30 cellular contexts compared by ENCODE assay signal in the genomic region with DNA sequence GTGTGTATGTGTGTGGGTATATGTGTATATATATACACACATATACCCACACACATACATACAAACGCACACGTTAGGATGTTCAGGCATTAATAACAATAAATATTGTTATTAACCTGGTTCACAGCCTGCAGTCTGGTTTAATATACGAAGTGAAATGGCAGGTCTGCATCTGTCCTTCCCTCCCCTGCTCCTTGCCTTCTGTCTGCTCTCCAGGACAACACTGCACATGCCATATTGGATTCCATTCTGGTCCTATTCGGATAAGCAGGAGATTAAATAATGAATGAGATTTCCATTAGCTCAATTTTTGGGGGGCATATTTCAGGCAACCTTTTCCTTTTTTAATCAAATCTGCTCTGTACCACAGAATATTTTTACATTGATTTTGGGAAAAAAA.
"Had no signal": no experiment of that assay in that cellular context is flagged by ENCODE, and none has a peak within 500 bp of the region (broad histone marks: within the 10 kb centered on the region; RNA-seq: fewer than 3 reads in every experiment).

No MANE protein-coding gene starts in this region.

- ATAC-seq: activated CD8-positive, alpha-beta T cell treated with anti-CD3 and anti-CD28 coated beads for 36 hours; activated naive CD4-positive, alpha-beta T cell treated with anti-CD3 and anti-CD28 coated beads, Interleukin-2, amount 50 U/mL, for 72 hours; activated T-cell treated with anti-CD3 and anti-CD28 coated beads, Interleukin-2, amount 50 U/mL, for 4 hours; activated T-cell treated with anti-CD3 and anti-CD28 coated beads, Interleukin-2, amount 50 U/mL, for 72 hours; activated T-helper 17 cell treated with anti-CD3 and anti-CD28 coated beads, Interleukin-2, amount 50 U/mL, for 72 hours; body of pancreas had no signal

- DNase-seq: activated B cell treated with CpG ODN at 0.5 μM for 24 hours; activated CD4-positive, alpha-beta memory T cell treated with anti-CD3 and anti-CD28 coated beads for 36 hours; activated CD4-positive, alpha-beta T cell treated with anti-CD3 and anti-CD28 coated beads for 4 hours; activated CD4-positive, alpha-beta T cell treated with anti-CD3 and anti-CD28 coated beads, Interleukin-2, amount 10 ng/mL, durations not matched to agents 24 days and 14 days; activated CD4-positive, alpha-beta T cell treated with anti-CD3 and anti-CD28 coated beads, Interleukin-2, amount 50 U/mL, for 1 hour; activated CD4-positive, alpha-beta T cell treated with anti-CD3 and anti-CD28 coated beads, Interleukin-2, amount 50 U/mL, for 4 hours; activated CD4-positive, CD25-positive, alpha-beta regulatory T cell treated with anti-CD3 and anti-CD28 coated beads, Interleukin-2, amount 50 U/mL, for 72 hours; activated CD8-positive, alpha-beta memory T cell treated with anti-CD3 and anti-CD28 coated beads, Interleukin-2, amount 50 U/mL, for 4 hours; activated CD8-positive, alpha-beta T cell treated with anti-CD3 and anti-CD28 coated beads for 36 hours; activated effector memory CD4-positive, alpha-beta T cell treated with anti-CD3 and anti-CD28 coated beads, Interleukin-2, amount 50 U/mL, for 16 hours; activated gamma-delta T cell treated with Interleukin-2 at 50 U/mL for 16 hours; activated naive CD4-positive, alpha-beta T cell; activated naive CD4-positive, alpha-beta T cell treated with anti-CD3 and anti-CD28 coated beads for 36 hours; activated naive CD4-positive, alpha-beta T cell treated with anti-CD3 and anti-CD28 coated beads, Interleukin-2, amount 50 U/mL, for 16 hours; activated naive CD8-positive, alpha-beta T cell treated with anti-CD3 and anti-CD28 coated beads for 36 hours; activated T-cell treated with anti-CD3 and anti-CD28 coated beads for 4 hours; activated T-cell treated with anti-CD3 and anti-CD28 coated beads, Interleukin-2, amount 50 U/mL, for 1 hour; activated T-cell treated with anti-CD3 and anti-CD28 coated beads, Interleukin-2, amount 50 U/mL, for 4 hours; activated T-cell treated with anti-CD3 and anti-CD28 coated beads, Interleukin-2, amount 50 U/mL, for 72 hours; adrenal gland; amniotic stem cell; aorta; body of pancreas; brain microvascular endothelial cell; central memory CD4-positive, alpha-beta T cell; cerebellar nuclear complex; T-helper 2 cell; T-helper 9 cell had no signal
